Comparison of ENCODE assay signal across 8 cellular contexts in genomic region chr17:29176500-29177351, GRCh38. TPM values are rescaled to one million over a fixed set of nuclear protein-coding genes. Genes with fewer than 3 reads are reported as not detected.
A peak's percentile ranks its signal among the peaks of the same experiment; 100 is the strongest.
DNase-seq lines count a peak whose midpoint lies in the region; ATAC-seq lines count a peak whose summit lies in the region.

No MANE protein-coding gene starts in this region.

- H3K27me3 Mint-ChIP-seq in activated naive CD8-positive, alpha-beta T cell treated with anti-CD3 and anti-CD28 coated beads, Interleukin-2, amount 50 U/mL, for 24 hours: no peaks in the 10 kb centered on the region

- DNase-seq in DMS 273 (lab: John Stamatoyannopoulos, UW; ENCODE audit: unreplicated experiment): peak; percentile 80
- DNase-seq in DMS 273 treated with DMSO at 0.1 percent for 48 hours (lab: John Stamatoyannopoulos, UW): no peak
- peak; percentile 64 for DNase-seq in M059J (ENCODE audit: low read depth)
- DNase-seq in SKM-1 treated with dmso at 0.1 percent for 144 hours (lab: John Stamatoyannopoulos, UW; ENCODE audit: unreplicated experiment): peak; percentile 17
- peak; percentile 53 for DNase-seq in activated naive CD8-positive, alpha-beta T cell treated with anti-CD3 and anti-CD28 coated beads, Interleukin-2, amount 50 U/mL, for 24 hours
- DNase-seq in left ventricle myocardium superior: peak; percentile 77
- DNase-seq in sciatic nerve (ENCODE audit: low spot score): no peak

- H3K4me3 Mint-ChIP-seq in activated naive CD8-positive, alpha-beta T cell treated with anti-CD3 and anti-CD28 coated beads, Interleukin-2, amount 50 U/mL, for 24 hours: peak overlapping the region; percentile 81

- intact Hi-C loops in left ventricle myocardium superior (cut with micrococcal nuclease) (no loop called here), sciatic nerve (cut with DNase I) (no loop called here)

- peak; percentile 27 for ATAC-seq in activated naive CD8-positive, alpha-beta T cell treated with anti-CD3 and anti-CD28 coated beads, Interleukin-2, amount 50 U/mL, for 24 hours
- ATAC-seq in left ventricle myocardium superior (peak; percentile 56), sciatic nerve (peak; percentile 44), HG03196 (IDR thresholded peaks at IDR 0.05; ENCODE audit: unreplicated experiment) (no peak)

- no peaks in the 10 kb centered on the region for H3K36me3 Mint-ChIP-seq in activated naive CD8-positive, alpha-beta T cell treated with anti-CD3 and anti-CD28 coated beads, Interleukin-2, amount 50 U/mL, for 24 hours (ENCODE audit: low read depth)

- peaks cover 30% of the 10 kb centered on the region for H3K4me1 Mint-ChIP-seq in activated naive CD8-positive, alpha-beta T cell treated with anti-CD3 and anti-CD28 coated beads, Interleukin-2, amount 50 U/mL, for 24 hours

- H3K9me3 Mint-ChIP-seq in activated naive CD8-positive, alpha-beta T cell treated with anti-CD3 and anti-CD28 coated beads, Interleukin-2, amount 50 U/mL, for 24 hours: no peaks in the 10 kb centered on the region

- H3K27ac Mint-ChIP-seq in activated naive CD8-positive, alpha-beta T cell treated with anti-CD3 and anti-CD28 coated beads, Interleukin-2, amount 50 U/mL, for 24 hours: peak overlapping the region; percentile 91

RNA-seq across cellular contexts. Expression of gene MYO18A, which starts 3.5 kb away (rescaled TPM):
- 21.8 and 63.3 TPM in 2 replicates for total RNA-seq in M059J (2014; rRNA removed; shearing (Covaris generic))
- total RNA-seq in left ventricle myocardium superior (346 TPM), sciatic nerve (109 TPM)

Comparison
In these comparisons a context has a peak if more than half of its experiments do, and no peak if none do; other contexts are left out.
1. DNase-seq: peak in DMS 273 (single experiment), M059J (single experiment), SKM-1 treated with dmso at 0.1 percent for 144 hours (single experiment), activated naive CD8-positive, alpha-beta T cell treated with anti-CD3 and anti-CD28 coated beads, Interleukin-2, amount 50 U/mL, for 24 hours (single experiment) and left ventricle myocardium superior (single experiment); none in DMS 273 treated with DMSO at 0.1 percent for 48 hours (single experiment) and sciatic nerve (single experiment).